Comparison of ENCODE assay signal across 8 cellular contexts in genomic region chr5:78483809-78484521, GRCh38.
A peak's percentile ranks its signal among the peaks of the same experiment; 100 is the strongest.
DNase-seq lines count a peak whose midpoint lies in the region; ATAC-seq, FAIRE-seq and TF ChIP-seq lines count a peak whose summit lies in the region.

No MANE protein-coding gene starts in this region.

- ATAC-seq in Right ventricle myocardium superior (ENCODE audit: poor library complexity) (peak; percentile 68), HG03571 (IDR thresholded peaks at IDR 0.05; ENCODE audit: unreplicated experiment) (peak; percentile 74)

- intact Hi-C loops in Right ventricle myocardium superior (cut with DNase I) (no loop called here), left ventricle myocardium inferior (cut with micrococcal nuclease) (no loop called here), testis (cut with DNase I; ENCODE audit: low total_unique reads) (no loop called here)

- H3K4me2 ChIP-seq in astrocyte (ENCODE audit: low read length), result no peak overlapping the region

- H3K4me3 Mint-ChIP-seq in astrocyte (ENCODE audit: unreplicated experiment), result no peak overlapping the region
- no peak overlapping the region for H3K4me3 Mint-ChIP-seq in nephron

- no peak overlapping the region for H2AFZ ChIP-seq in astrocyte (ENCODE audit: low read depth, low read length)

- H3K79me2 ChIP-seq in astrocyte (ENCODE audit: insufficient read depth, low read length), result no peaks in the 10 kb centered on the region

- H3K9me3 ChIP-seq in left ventricle myocardium inferior (replicated peaks) (no peaks in the 10 kb centered on the region), astrocyte (ENCODE audit: insufficient read depth, low read depth, low read length) (no peaks in the 10 kb centered on the region), testis (no peaks in the 10 kb centered on the region)

- H3K27ac ChIP-seq in left ventricle myocardium inferior (replicated peaks) (no peak overlapping the region), astrocyte (ENCODE audit: low read depth, low read length) (no peak overlapping the region), testis (no peak overlapping the region)

- DNase-seq in Right ventricle myocardium superior, result no peak
- DNase-seq in left ventricle myocardium inferior, result no peak
- peak; percentile 41 for DNase-seq in astrocyte (ENCODE audit: low read depth)
- no peak for DNase-seq in central memory CD4-positive, alpha-beta T cell
- no peak for DNase-seq in stimulated activated CD4-positive, alpha-beta T cell treated with anti-CD3 and anti-CD28 coated beads, Interleukin-2, amount 100 ng/mL, for 24 hours
- DNase-seq in testis, result no peak

- H3K36me3 ChIP-seq in left ventricle myocardium inferior (peaks cover 18% of the 10 kb centered on the region), astrocyte (ENCODE audit: insufficient read depth, low read length) (peaks cover 12% of the 10 kb centered on the region), testis (ENCODE audit: low read depth, missing control alignments) (no peaks in the 10 kb centered on the region)

- H3K4me1 Mint-ChIP-seq in astrocyte (ENCODE audit: low read depth, unreplicated experiment) (peaks cover 8% of the 10 kb centered on the region), nephron (peaks cover 25% of the 10 kb centered on the region)

- no peak overlapping the region for H3K4me3 ChIP-seq in left ventricle myocardium inferior
- no peak overlapping the region for H3K4me3 ChIP-seq in astrocyte (ENCODE audit: insufficient read depth, low read depth, low read length)
- H3K4me3 ChIP-seq in testis, result no peak overlapping the region

- H3K27ac Mint-ChIP-seq in astrocyte (ENCODE audit: unreplicated experiment) (peak overlapping the region; percentile 3), nephron (peak overlapping the region in 2 of 3 experiments; percentile 1 to 4)

- H3K36me3 Mint-ChIP-seq in astrocyte (ENCODE audit: low read depth, unreplicated experiment) (peaks cover 8% of the 10 kb centered on the region), nephron (ENCODE audit: low read depth) (peaks cover 45% of the 10 kb centered on the region)

- 62 to 67% methylated on average over 3 of the region's 3 CpGs for WGBS in testis, 2 donors

- peaks cover 9% of the 10 kb centered on the region for H4K20me1 ChIP-seq in astrocyte (ENCODE audit: insufficient read depth, low read length)

- H3K27me3 Mint-ChIP-seq in astrocyte (ENCODE audit: low read depth, unreplicated experiment), result no peaks in the 10 kb centered on the region
- H3K27me3 Mint-ChIP-seq in nephron (ENCODE audit: low read depth), result no peaks in the 10 kb centered on the region

- H3K4me1 ChIP-seq in left ventricle myocardium inferior (peaks cover 46% of the 10 kb centered on the region), astrocyte (ENCODE audit: insufficient read depth, low read length) (peaks cover 5% of the 10 kb centered on the region), testis (no peaks in the 10 kb centered on the region)

- TF ChIP-seq CTCF in left ventricle myocardium inferior (IDR thresholded peaks at IDR 0.05; ENCODE audit: borderline replicate concordance), result no peak
- TF ChIP-seq CTCF in astrocyte (IDR thresholded peaks at IDR 0.05; ENCODE audit: insufficient read depth, low read depth, low read length), result no peak
- TF ChIP-seq CTCF in nephron (IDR thresholded peaks at IDR 0.05; ENCODE audit: unreplicated experiment in 3 of 3), result no peak
- no peak for TF ChIP-seq CTCF in testis (IDR thresholded peaks at IDR 0.05)

- no peak overlapping the region for H3K9ac ChIP-seq in astrocyte (ENCODE audit: low read length)

- H3K27me3 ChIP-seq in left ventricle myocardium inferior (ENCODE audit: low read depth) (no peaks in the 10 kb centered on the region), astrocyte (ENCODE audit: insufficient read depth, low read length) (no peaks in the 10 kb centered on the region), testis (no peaks in the 10 kb centered on the region)

- no peak for TF ChIP-seq POLR2A in testis (IDR thresholded peaks at IDR 0.05)

- H3K9me3 Mint-ChIP-seq in astrocyte (ENCODE audit: unreplicated experiment) (no peaks in the 10 kb centered on the region), nephron (no peaks in the 10 kb centered on the region)

- FAIRE-seq in astrocyte (lab: Jason Lieb, UNC), result no peak
